14 cellular contexts compared by ENCODE assay signal in genomic region chr14:61064866-61065265, GRCh38.
A peak's percentile ranks its signal among the peaks of the same experiment; 100 is the strongest.
DNase-seq lines count a peak whose midpoint lies in the region; TF ChIP-seq lines count a peak whose summit lies in the region.
"Had no signal": no experiment of that assay in that cellular context is flagged by ENCODE, and none has a peak within 500 bp of the region (broad histone marks: within the 10 kb centered on the region; RNA-seq: fewer than 3 reads in every experiment).

No MANE protein-coding gene starts in this region.

- peaks cover 48% of the 10 kb centered on the region for H3K36me3 ChIP-seq in Karpas-422 (ENCODE audit: insufficient read depth, low read length)
- no peaks in the 10 kb centered on the region for H3K36me3 ChIP-seq in mesendoderm (ENCODE audit: control insufficient read depth, insufficient read depth, low read length)

- H3K27ac ChIP-seq in Karpas-422 (ENCODE audit: low read length) = peak overlapping the region; percentile 97
- H3K27ac ChIP-seq in mesendoderm (ENCODE audit: low read depth, low read length) = no peak overlapping the region
- H3K27ac ChIP-seq: C4-2B, KMS-11 had no signal

- no peak overlapping the region for H3K4ac ChIP-seq in mesendoderm (ENCODE audit: low read depth, low read length)

- H3K9me2 ChIP-seq in Karpas-422 (replicated peaks; ENCODE audit: insufficient read depth, low read length) = no peaks in the 10 kb centered on the region

- H3K4me1 ChIP-seq in Karpas-422 (ENCODE audit: low read length) (peaks cover 64% of the 10 kb centered on the region), mesendoderm (ENCODE audit: control insufficient read depth, low read depth, low read length) (peaks cover 3% of the 10 kb centered on the region)

- H3K18ac ChIP-seq in mesendoderm (ENCODE audit: low read length) = no peak overlapping the region

- H2BK120ac ChIP-seq in mesendoderm (ENCODE audit: low read depth, low read length) = no peak overlapping the region

- H3K9ac ChIP-seq in Karpas-422 (ENCODE audit: low read length) (peak overlapping the region; percentile 65), mesendoderm (ENCODE audit: low read length) (no peak overlapping the region)
- H3K9ac ChIP-seq: KMS-11 had no signal

- H3K56ac ChIP-seq in mesendoderm (ENCODE audit: low read length) = no peak overlapping the region

- no peak overlapping the region for H2AFZ ChIP-seq in Karpas-422 (ENCODE audit: low read length)

- H3K23ac ChIP-seq in mesendoderm (ENCODE audit: low read length) = no peak overlapping the region

- no peak overlapping the region for H2BK15ac ChIP-seq in mesendoderm (replicated peaks; ENCODE audit: low read depth)

- WGBS in mesendoderm (ENCODE audit: extremely low coverage, insufficient coverage, low lambda C conversion rate) = no CpG with 5 or more reads among the region's 4 CpGs

- peaks cover 4% of the 10 kb centered on the region; the same call in 1 of the 2 replicates for H3K79me2 ChIP-seq in Karpas-422 (ENCODE audit: low read length)
- H3K79me2 ChIP-seq in mesendoderm (ENCODE audit: control insufficient read depth, insufficient read depth, low read length) = no peaks in the 10 kb centered on the region

- DNase-seq in NCI-H2081 (lab: John Stamatoyannopoulos, UW) = peak; percentile 3 to 59
- no peak for DNase-seq in NCI-H2081 treated with DMSO at 0.1 percent for 48 hours (lab: John Stamatoyannopoulos, UW)
- DNase-seq in Karpas-422 = peak; percentile 75
- DNase-seq in NCI-H2171 treated with DMSO at 0.1 percent for 48 hours (lab: John Stamatoyannopoulos, UW) = peak; percentile 64
- DNase-seq in mesendoderm = peak; percentile 42
- DNase-seq in mesothelial cell of epicardium (ENCODE audit: low spot score in 2 of 2, unreplicated experiment in 2 of 2) = no peak
- no peak for DNase-seq in SHP77 treated with DMSO at 0.1 percent for 48 hours (lab: John Stamatoyannopoulos, UW)
- DNase-seq: GDM1, NCI-H446 treated with DMSO at 0.1 percent for 48 hours, Right ventricle myocardium superior, SW 1271, T-helper 17 cell had no signal

- no peak overlapping the region for H3K4me3 ChIP-seq in Karpas-422 (ENCODE audit: low read length)
- no peak overlapping the region for H3K4me3 ChIP-seq in mesendoderm (ENCODE audit: low read length)

- H3K9me3 Mint-ChIP-seq in mesothelial cell of epicardium = peaks cover 8% of the 10 kb centered on the region

- no peak for TF ChIP-seq CTCF in mesothelial cell of epicardium (IDR thresholded peaks at IDR 0.05; ENCODE audit: unreplicated experiment)

- H3K4me3 Mint-ChIP-seq in mesothelial cell of epicardium = no peak overlapping the region
- H3K4me3 Mint-ChIP-seq: T-helper 17 cell had no signal

- H3K27me3 ChIP-seq in Karpas-422 (ENCODE audit: low read length) (no peaks in the 10 kb centered on the region), mesendoderm (ENCODE audit: insufficient read depth, low read length, poor library complexity) (no peaks in the 10 kb centered on the region)

- H4K20me1 ChIP-seq in Karpas-422 (ENCODE audit: insufficient read depth, low read depth, low read length) = no peaks in the 10 kb centered on the region

- no peak overlapping the region for H4K8ac ChIP-seq in mesendoderm (ENCODE audit: low read depth, low read length)

- H3K27ac Mint-ChIP-seq in mesothelial cell of epicardium = no peak overlapping the region
- H3K27ac Mint-ChIP-seq: T-helper 17 cell had no signal

- no peaks in the 10 kb centered on the region for H3K4me1 Mint-ChIP-seq in mesothelial cell of epicardium
- H3K4me1 Mint-ChIP-seq: T-helper 17 cell had no signal

- no peaks in the 10 kb centered on the region for H3K79me1 ChIP-seq in mesendoderm (ENCODE audit: low read length)

- H2BK5ac ChIP-seq in mesendoderm (ENCODE audit: low read length) = no peak overlapping the region

- H2AK5ac ChIP-seq in mesendoderm (ENCODE audit: low read length) = no peak overlapping the region

- no peaks in the 10 kb centered on the region for H3K27me3 Mint-ChIP-seq in mesothelial cell of epicardium (ENCODE audit: low read depth)
- H3K27me3 Mint-ChIP-seq: T-helper 17 cell had no signal

- peaks cover 10% of the 10 kb centered on the region for H3K9me3 ChIP-seq in Karpas-422 (ENCODE audit: low read length)

- peak overlapping the region; percentile 46 for H3K4me2 ChIP-seq in Karpas-422 (ENCODE audit: low read depth, low read length, poor library complexity, severe bottlenecking)
- no peak overlapping the region for H3K4me2 ChIP-seq in mesendoderm (ENCODE audit: low read length)
- H3K4me2 ChIP-seq: KMS-11 had no signal

- H4K5ac ChIP-seq in mesendoderm (ENCODE audit: low read length) = no peak overlapping the region

- H3K36me3 Mint-ChIP-seq in mesothelial cell of epicardium = peaks cover 10% of the 10 kb centered on the region

Comparison
In these comparisons a context has a peak if more than half of its experiments do, and no peak if none do; other contexts are left out.
1. DNase-seq: peak in NCI-H2081 (2 of 2), Karpas-422 (single experiment), NCI-H2171 treated with DMSO at 0.1 percent for 48 hours (single experiment) and mesendoderm (single experiment); none in NCI-H2081 treated with DMSO at 0.1 percent for 48 hours (single experiment), mesothelial cell of epicardium (0 of 2) and SHP77 treated with DMSO at 0.1 percent for 48 hours (single experiment).